1 cellular context compared by ENCODE assay signal in the genomic region with DNA sequence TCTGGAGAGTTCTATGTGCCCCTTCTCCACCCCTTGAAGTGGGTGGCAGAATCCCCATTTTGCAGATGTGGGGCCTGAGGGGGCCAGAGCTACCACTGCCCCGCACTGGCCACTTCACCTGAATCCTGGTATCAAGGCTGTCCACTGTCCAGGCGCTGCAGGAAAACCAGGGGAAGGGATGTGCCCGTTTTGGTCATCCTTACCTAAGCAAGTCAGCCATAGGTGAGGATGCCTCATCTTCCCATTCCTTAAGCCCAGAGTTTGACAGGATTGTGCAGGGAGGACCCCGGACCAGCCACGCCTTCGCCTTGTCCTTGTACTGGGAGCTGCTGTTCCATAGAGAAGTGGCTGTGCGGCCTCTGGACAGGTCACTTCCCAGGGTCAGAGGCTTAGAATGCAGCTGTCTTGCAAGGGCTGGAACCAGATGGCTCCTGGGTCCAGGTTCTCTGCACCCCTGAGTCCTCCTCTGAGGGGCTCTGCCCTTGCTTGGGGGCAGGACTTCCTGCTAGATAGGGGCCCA.
TF ChIP-seq lines count a peak whose summit lies in the region.

No MANE protein-coding gene starts in this region.

TF ChIP-seq in endothelial cell of umbilical vein, 7 proteins besides CTCF, POLR2A, EP300 and RAD21 (continued from another document):
- TF ChIP-seq EZH2 (IDR thresholded peaks at IDR 0.05; ENCODE audit: borderline replicate concordance, low read depth, low read length, severe bottlenecking): no peak
- TF ChIP-seq FOS (IDR thresholded peaks at IDR 0.05; ENCODE audit: borderline replicate concordance, insufficient read depth, low read length): no peak
- no peak for TF ChIP-seq JUN (IDR thresholded peaks at IDR 0.05; ENCODE audit: borderline replicate concordance, insufficient read depth, insufficient read length, low read depth)
